In the genomic region with DNA sequence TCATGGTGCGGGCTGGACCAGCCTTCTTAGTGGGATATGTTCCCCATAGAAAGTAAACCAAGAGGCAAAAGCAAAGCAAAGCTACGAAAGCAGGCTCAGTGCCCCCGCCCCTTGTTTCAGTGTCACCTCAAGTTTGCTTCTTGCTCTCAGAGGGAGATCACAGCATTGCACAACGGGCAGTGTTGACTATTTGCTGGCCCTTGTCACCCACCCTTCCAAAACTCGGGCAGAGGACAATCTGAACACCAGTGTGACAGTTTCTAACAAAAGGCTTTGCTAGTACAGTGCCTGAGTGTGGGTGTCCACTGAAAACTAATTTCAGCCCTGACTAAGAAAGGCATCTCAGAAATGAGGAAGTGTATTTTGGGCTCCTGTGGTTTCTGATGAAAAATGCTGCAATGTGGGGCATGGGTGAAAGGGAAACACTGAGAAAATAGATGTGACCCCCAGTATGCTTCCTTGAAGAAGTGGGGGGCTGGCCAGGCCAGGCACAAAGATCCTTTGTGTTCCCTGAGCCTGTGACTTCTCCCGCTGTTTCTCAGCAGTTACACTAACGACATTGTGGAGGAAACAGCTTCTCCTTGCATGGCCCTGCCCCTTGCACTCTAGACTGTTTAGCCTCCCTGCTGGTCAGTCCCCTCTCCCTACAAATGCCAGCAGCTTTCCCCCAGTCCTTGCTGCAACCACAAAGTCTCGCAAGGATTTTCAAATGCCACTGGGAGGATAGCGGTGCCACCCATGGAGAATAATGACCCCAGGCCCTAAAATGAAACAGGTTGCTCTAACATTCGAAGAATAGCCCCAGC, we compare ENCODE assay signal across 8 cellular contexts. TPM values are rescaled to one million over a fixed set of nuclear protein-coding genes. Genes with fewer than 3 reads are reported as not detected.
A peak's percentile ranks its signal among the peaks of the same experiment; 100 is the strongest.
DNase-seq lines count a peak whose midpoint lies in the region; ATAC-seq and TF ChIP-seq lines count a peak whose summit lies in the region.

No MANE protein-coding gene starts in this region.

- peak; percentile 76 for ATAC-seq in GM23338
- ATAC-seq in stimulated activated naive B cell treated with anti-CD40 and anti-IgM and Interleukin-4, amounts not matched to agents 10 μg/mL and 1 μg/mL and 100 μg/mL, for 72 hours (replicated peaks), result peak; percentile 89

- peaks cover 3% of the 10 kb centered on the region; the same call in 1 of the 2 replicates for H3K4me1 ChIP-seq in GM23338 (ENCODE audit: insufficient read depth)

- peaks cover 4% of the 10 kb centered on the region for H3K27me3 Mint-ChIP-seq in GM23338 (ENCODE audit: insufficient read depth, low read depth, poor library complexity)
- no peaks in the 10 kb centered on the region for H3K27me3 Mint-ChIP-seq in stimulated activated naive B cell treated with anti-CD40 and anti-IgM and Interleukin-4, amounts not matched to agents 10 μg/mL and 1 μg/mL and 100 μg/mL, for 72 hours

- H3K27ac Mint-ChIP-seq in GM23338, result no peak overlapping the region
- H3K27ac Mint-ChIP-seq in stimulated activated naive B cell treated with anti-CD40 and anti-IgM and Interleukin-4, amounts not matched to agents 10 μg/mL and 1 μg/mL and 100 μg/mL, for 72 hours, result peak overlapping the region; percentile 97

- H3K9me2 ChIP-seq in GM23338 (ENCODE audit: insufficient read depth), result peaks cover under 1% of the 10 kb centered on the region

- no peaks in the 10 kb centered on the region for H3K79me2 ChIP-seq in GM23338 (replicated peaks; ENCODE audit: insufficient read depth)

- peaks cover 14% of the 10 kb centered on the region for H3K4me1 Mint-ChIP-seq in GM23338
- peaks cover 34 to 68% of the 10 kb centered on the region in 2 donors for H3K4me1 Mint-ChIP-seq in stimulated activated naive B cell treated with anti-CD40 and anti-IgM and Interleukin-4, amounts not matched to agents 10 μg/mL and 1 μg/mL and 100 μg/mL, for 72 hours

- no peaks in the 10 kb centered on the region for H4K20me1 ChIP-seq in GM23338 (replicated peaks; ENCODE audit: insufficient read depth)

- peaks cover 12% of the 10 kb centered on the region for H3K9me3 Mint-ChIP-seq in GM23338
- peaks cover 8 to 13% of the 10 kb centered on the region in 2 donors for H3K9me3 Mint-ChIP-seq in stimulated activated naive B cell treated with anti-CD40 and anti-IgM and Interleukin-4, amounts not matched to agents 10 μg/mL and 1 μg/mL and 100 μg/mL, for 72 hours

- in situ Hi-C loops in GM13977 (cut with MboI; ENCODE audit: low pct_unique_long_range_greater_than_20kb, low sequenced_read_pairs, unreplicated experiment), result no loop called here

- DNase-seq in GM13977 (ENCODE audit: low spot score), result peak; percentile 73
- DNase-seq in GM23338 (ENCODE audit: low spot score), result peak; percentile 26
- peak; percentile 88 to 91 for DNase-seq in Kasumi-1 (lab: John Stamatoyannopoulos, UW)
- peak; percentile 81 for DNase-seq in astrocyte of the hippocampus (ENCODE audit: low read depth, low spot score)
- DNase-seq in iPS-NIHi7 (ENCODE audit: extremely low spot score), result peak; percentile 48
- peak; percentile 72 for DNase-seq in stimulated activated naive B cell treated with anti-CD40 and anti-IgM and Interleukin-4, amounts not matched to agents 10 μg/mL and 1 μg/mL and 100 μg/mL, for 72 hours
- DNase-seq in NCI-H2227 (lab: John Stamatoyannopoulos, UW; ENCODE audit: unreplicated experiment), result no peak
- DNase-seq in DMS53 (lab: John Stamatoyannopoulos, UW), result no peak

- H3K27me3 ChIP-seq in GM23338 (ENCODE audit: insufficient read depth), result no peaks in the 10 kb centered on the region

- peaks cover 6% of the 10 kb centered on the region; the same call in 2 of the 3 replicates for H3K36me3 Mint-ChIP-seq in GM23338 (ENCODE audit: low read depth)
- peaks cover 23 to 32% of the 10 kb centered on the region in 2 donors for H3K36me3 Mint-ChIP-seq in stimulated activated naive B cell treated with anti-CD40 and anti-IgM and Interleukin-4, amounts not matched to agents 10 μg/mL and 1 μg/mL and 100 μg/mL, for 72 hours

- H3K4me2 ChIP-seq in GM23338, result peak overlapping the region; percentile 43; the same call in 1 of the 2 replicates

- H3F3A ChIP-seq in GM23338 (replicated peaks; ENCODE audit: low read depth), result no peaks in the 10 kb centered on the region

- no peaks in the 10 kb centered on the region for H3K36me3 ChIP-seq in GM23338 (ENCODE audit: insufficient read depth)

- no peak overlapping the region; the same call in 1 of the 2 replicates for H2AFZ ChIP-seq in GM23338

- H3K4me3 Mint-ChIP-seq in GM23338, result no peak overlapping the region
- peak overlapping the region; percentile 62 to 78 for H3K4me3 Mint-ChIP-seq in stimulated activated naive B cell treated with anti-CD40 and anti-IgM and Interleukin-4, amounts not matched to agents 10 μg/mL and 1 μg/mL and 100 μg/mL, for 72 hours

- TF ChIP-seq CTCF in GM13977 (IDR thresholded peaks at IDR 0.05; ENCODE audit: extremely low read depth, insufficient read depth, missing control alignments) (no peak), GM23338 (conservative IDR thresholded peaks at IDR 0.05; ENCODE audit: low read depth in 2 of 2) (no peak)

- no peak overlapping the region for H3K4me3 ChIP-seq in GM23338

- no peak overlapping the region for H3K27ac ChIP-seq in GM23338 (ENCODE audit: low read depth)

TF ChIP-seq in GM23338, 12 proteins besides CTCF, POLR2A, EP300 and RAD21:
- no peak for TF ChIP-seq EZH2 (IDR thresholded peaks at IDR 0.05; ENCODE audit: low read depth, unreplicated experiment)

RNA-seq across cellular contexts. Expression of a gene that starts 33.3 kb away (rescaled TPM):
- total RNA-seq in GM23338 (2014; rRNA removed; shearing (Covaris generic)), result 0.07 TPM in 1 of 2 replicates, not detected in the other
- polyA plus RNA-seq in GM23338 (2016; fragmentation: Nextera tagmentation; extraction: Ambion mirVana), result not detected in 2 replicates

Comparison
In these comparisons a context has a peak if more than half of its experiments do, and no peak if none do; other contexts are left out.
1. DNase-seq: peak in GM13977 (single experiment), GM23338 (single experiment), Kasumi-1 (2 of 2), astrocyte of the hippocampus (single experiment), iPS-NIHi7 (single experiment) and stimulated activated naive B cell treated with anti-CD40 and anti-IgM and Interleukin-4, amounts not matched to agents 10 μg/mL and 1 μg/mL and 100 μg/mL, for 72 hours (single experiment); none in NCI-H2227 (single experiment) and DMS53 (single experiment).